ENCODE assay signal across 8 cellular contexts in genomic region chr7:23106491-23106800, GRCh38. TPM values are rescaled to one million over a fixed set of nuclear protein-coding genes. Genes with fewer than 3 reads are reported as not detected.
DNase-seq lines count a peak whose midpoint lies in the region; ATAC-seq, FAIRE-seq and TF ChIP-seq lines count a peak whose summit lies in the region.

No MANE protein-coding gene starts in this region.

- peak overlapping the region; percentile 81 to 91 for H3K27ac ChIP-seq in left lung

- H3K4me1 Mint-ChIP-seq in stimulated activated naive CD8-positive, alpha-beta T cell treated with anti-CD3 and anti-CD28 coated beads, Interleukin-15, amount 100 ng/mL, for 72 hours, result peaks cover 42% of the 10 kb centered on the region

- H3K4me1 ChIP-seq in left lung, result peaks cover 5 to 35% of the 10 kb centered on the region in 2 donors

- H3K27me3 ChIP-seq in bronchial epithelial cell (ENCODE audit: control insufficient read depth, insufficient read depth, low read length) (no peaks in the 10 kb centered on the region), left lung (no peaks in the 10 kb centered on the region)

- H3K9me3 Mint-ChIP-seq in stimulated activated naive CD8-positive, alpha-beta T cell treated with anti-CD3 and anti-CD28 coated beads, Interleukin-15, amount 100 ng/mL, for 72 hours, result no peaks in the 10 kb centered on the region

- H3K4me3 ChIP-seq in bronchial epithelial cell (ENCODE audit: low read depth, low read length), result peak overlapping the region; percentile 80
- peak overlapping the region; percentile 82 to 85 for H3K4me3 ChIP-seq in left lung

- H3K27me3 Mint-ChIP-seq in stimulated activated naive CD8-positive, alpha-beta T cell treated with anti-CD3 and anti-CD28 coated beads, Interleukin-15, amount 100 ng/mL, for 72 hours, result no peaks in the 10 kb centered on the region

- H3K9me3 ChIP-seq in left lung, result no peaks in the 10 kb centered on the region

- no peaks in the 10 kb centered on the region for H3K36me3 ChIP-seq in bronchial epithelial cell (ENCODE audit: control insufficient read depth, insufficient read depth, low read length)
- no peaks in the 10 kb centered on the region for H3K36me3 ChIP-seq in left lung

- intact Hi-C loops in left lung (cut with DNase I), result no loop called here

- ATAC-seq in HG02623 (IDR thresholded peaks at IDR 0.05; ENCODE audit: unreplicated experiment) (peak; percentile 12), left lung (peak; percentile 41), GM18517 (IDR thresholded peaks at IDR 0.05; ENCODE audit: unreplicated experiment) (no peak)
- peak; percentile 22 for ATAC-seq in stimulated activated naive CD8-positive, alpha-beta T cell treated with anti-CD3 and anti-CD28 coated beads, Interleukin-15, amount 100 ng/mL, for 72 hours

- peak; percentile 50 to 57 for DNase-seq in NCI-H2081 (lab: John Stamatoyannopoulos, UW)
- DNase-seq in NCI-H2081 treated with DMSO at 0.1 percent for 48 hours (lab: John Stamatoyannopoulos, UW), result no peak
- DNase-seq in NCI-H526 (lab: John Stamatoyannopoulos, UW), result peak; percentile 65 to 83
- DNase-seq in bronchial epithelial cell (ENCODE audit: low read depth), result peak; percentile 41
- peak in 1 of 2 donors; percentile 35 for DNase-seq in left lung
- no peak for DNase-seq in stimulated activated naive CD8-positive, alpha-beta T cell treated with anti-CD3 and anti-CD28 coated beads, Interleukin-15, amount 100 ng/mL, for 72 hours

- TF ChIP-seq CTCF in bronchial epithelial cell (IDR thresholded peaks at IDR 0.05; ENCODE audit: insufficient read depth, low read length, severe bottlenecking) (no peak), left lung (IDR thresholded peaks at IDR 0.05) (peak in 1 of 2 donors; percentile 1)

- FAIRE-seq in bronchial epithelial cell (lab: Jason Lieb, UNC), result no peak

- H3K27ac Mint-ChIP-seq in stimulated activated naive CD8-positive, alpha-beta T cell treated with anti-CD3 and anti-CD28 coated beads, Interleukin-15, amount 100 ng/mL, for 72 hours, result peak overlapping the region; percentile 89 to 98

- H3K4me3 Mint-ChIP-seq in stimulated activated naive CD8-positive, alpha-beta T cell treated with anti-CD3 and anti-CD28 coated beads, Interleukin-15, amount 100 ng/mL, for 72 hours, result peak overlapping the region; percentile 98 to 99

RNA-seq across cellular contexts. Expression of gene KLHL7, which starts 0.9 kb away (rescaled TPM):
- 20.8 and 28.7 TPM in 2 replicates for total RNA-seq in bronchial epithelial cell
- 10 to 100 TPM; 18.1 to 23.3 TPM for total RNA-seq in left lung

Comparison
In these comparisons a context has a peak if more than half of its experiments do, and no peak if none do; other contexts are left out.
1. DNase-seq: peak in NCI-H2081 (2 of 2), NCI-H526 (2 of 2) and bronchial epithelial cell (single experiment); none in NCI-H2081 treated with DMSO at 0.1 percent for 48 hours (single experiment) and stimulated activated naive CD8-positive, alpha-beta T cell treated with anti-CD3 and anti-CD28 coated beads, Interleukin-15, amount 100 ng/mL, for 72 hours (0 of 2).